In the genomic region with DNA sequence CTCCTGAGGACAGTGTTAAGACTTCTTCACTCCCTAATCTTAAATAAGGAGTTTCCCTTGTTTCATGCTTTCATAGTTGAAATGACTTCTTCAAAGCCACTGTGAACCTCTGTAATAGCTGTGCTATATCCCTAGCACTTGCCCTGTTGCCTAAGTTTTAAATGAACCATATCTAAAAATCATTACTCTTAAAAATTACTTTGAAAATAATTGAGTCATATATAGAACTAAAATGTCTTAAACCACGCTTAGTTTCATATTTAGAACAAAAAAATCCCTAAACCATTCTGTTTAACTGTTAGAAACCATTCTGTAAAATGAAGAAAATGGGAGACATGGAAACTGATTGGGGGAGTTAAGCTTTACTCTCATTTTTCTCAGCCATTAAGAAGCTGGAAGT, we compare ENCODE assay signal across 1 cellular context.
TF ChIP-seq lines count a peak whose summit lies in the region.

No MANE protein-coding gene starts in this region.

TF ChIP-seq in GM12878, 131 proteins besides CTCF, POLR2A, EP300 and RAD21 (continued from another document):
- TF ChIP-seq, protein P1, sequence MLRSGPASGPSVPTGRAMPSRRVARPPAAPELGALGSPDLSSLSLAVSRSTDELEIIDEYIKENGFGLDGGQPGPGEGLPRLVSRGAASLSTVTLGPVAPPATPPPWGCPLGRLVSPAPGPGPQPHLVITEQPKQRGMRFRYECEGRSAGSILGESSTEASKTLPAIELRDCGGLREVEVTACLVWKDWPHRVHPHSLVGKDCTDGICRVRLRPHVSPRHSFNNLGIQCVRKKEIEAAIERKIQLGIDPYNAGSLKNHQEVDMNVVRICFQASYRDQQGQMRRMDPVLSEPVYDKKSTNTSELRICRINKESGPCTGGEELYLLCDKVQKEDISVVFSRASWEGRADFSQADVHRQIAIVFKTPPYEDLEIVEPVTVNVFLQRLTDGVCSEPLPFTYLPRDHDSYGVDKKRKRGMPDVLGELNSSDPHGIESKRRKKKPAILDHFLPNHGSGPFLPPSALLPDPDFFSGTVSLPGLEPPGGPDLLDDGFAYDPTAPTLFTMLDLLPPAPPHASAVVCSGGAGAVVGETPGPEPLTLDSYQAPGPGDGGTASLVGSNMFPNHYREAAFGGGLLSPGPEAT (IDR thresholded peaks at IDR 0.05; ENCODE audit: low read depth): no peak
